8 cellular contexts compared by ENCODE assay signal in the genomic region with DNA sequence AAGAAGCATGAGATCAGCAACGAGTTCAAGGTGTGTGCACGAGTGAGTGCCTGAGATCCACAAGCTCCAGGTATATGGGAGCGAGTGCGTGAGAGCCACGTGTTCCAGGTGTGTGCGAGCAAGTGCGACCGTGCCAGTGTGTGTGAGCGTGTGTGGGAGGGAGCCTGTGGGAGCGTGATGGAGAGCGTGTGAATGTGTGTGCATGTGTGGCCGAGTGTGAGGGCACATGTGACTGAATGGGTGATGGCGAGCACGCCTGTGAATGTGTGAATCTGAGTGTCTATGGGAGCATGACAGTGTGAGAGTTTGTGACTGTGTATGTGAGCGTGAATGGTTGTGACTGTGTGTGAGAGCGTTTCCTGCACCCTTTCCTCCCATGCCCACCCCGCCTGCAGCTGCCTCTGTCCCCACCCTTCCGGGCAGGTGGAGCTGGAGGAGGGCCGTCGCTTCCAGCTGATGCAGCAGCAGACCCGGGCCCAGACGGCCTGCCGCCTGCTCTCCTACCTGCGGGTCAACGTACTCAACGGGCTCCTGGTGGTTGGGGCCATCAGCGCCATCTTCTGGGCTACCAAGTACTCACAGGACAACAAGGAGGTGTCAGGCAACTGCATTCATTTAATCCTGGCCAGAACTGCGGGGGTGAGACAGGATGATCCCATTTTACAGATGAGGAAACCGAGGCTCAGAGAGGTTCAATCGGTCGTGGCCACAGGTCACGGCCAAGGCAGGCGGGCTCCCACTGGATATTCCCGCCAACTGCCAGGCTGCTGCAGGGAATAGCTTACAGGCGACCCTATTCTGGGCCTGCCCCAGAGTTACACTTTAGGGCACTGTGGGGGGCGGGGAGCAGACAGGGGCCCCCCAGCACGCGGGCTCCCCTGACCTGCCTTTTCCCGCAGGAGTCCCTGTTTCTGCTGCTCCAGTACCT. TPM values are rescaled to one million over a fixed set of nuclear protein-coding genes. Genes with fewer than 3 reads are reported as not detected.
A peak's percentile ranks its signal among the peaks of the same experiment; 100 is the strongest.
DNase-seq lines count a peak whose midpoint lies in the region; ATAC-seq lines count a peak whose summit lies in the region.

No MANE protein-coding gene starts in this region.

- peaks cover 80% of the 10 kb centered on the region for H3K4me1 ChIP-seq in CD4-positive, alpha-beta memory T cell (ENCODE audit: insufficient read depth, low read length)

- peak overlapping the region; percentile 87 to 99 (median 88) for H3K4me3 Mint-ChIP-seq in CD4-positive, alpha-beta memory T cell
- peak overlapping the region; percentile 79 for H3K4me3 Mint-ChIP-seq in activated naive CD4-positive, alpha-beta T cell treated with anti-CD3 and anti-CD28 coated beads, Interleukin-2, amount 10 ng/mL, durations not matched to agents 7 days and 5 days

- H3K36me3 Mint-ChIP-seq in CD4-positive, alpha-beta memory T cell, result peaks cover 43 to 61% of the 10 kb centered on the region in 2 donors
- H3K36me3 Mint-ChIP-seq in activated naive CD4-positive, alpha-beta T cell treated with anti-CD3 and anti-CD28 coated beads, Interleukin-2, amount 10 ng/mL, durations not matched to agents 7 days and 5 days, result peaks cover 66% of the 10 kb centered on the region

- no peaks in the 10 kb centered on the region for H3K9me3 ChIP-seq in CD4-positive, alpha-beta memory T cell (ENCODE audit: control insufficient read depth in 1 of 2, low read length in 2 of 2)

- POLR2A ChIA-PET in CD4-positive, alpha-beta memory T cell (lab: Charles Lee; ENCODE audit: partially characterized antibody), result interaction anchor here (1.0 to 26.7 kb wide), 13 partner anchors 8 to 729 kb away, joined by 3 to 1172 read pairs (median 5); a partner anchor contains a TSS

- ATAC-seq in HG03097 (IDR thresholded peaks at IDR 0.05; ENCODE audit: low FRiP score, unreplicated experiment), result no peak

- H3K9me3 Mint-ChIP-seq in CD4-positive, alpha-beta memory T cell, result peaks cover 0 to 12% (median 0%) of the 10 kb centered on the region in 8 donors
- H3K9me3 Mint-ChIP-seq in activated naive CD4-positive, alpha-beta T cell treated with anti-CD3 and anti-CD28 coated beads, Interleukin-2, amount 10 ng/mL, durations not matched to agents 7 days and 5 days, result no peaks in the 10 kb centered on the region

- H3K4me3 ChIP-seq in CD4-positive, alpha-beta memory T cell (ENCODE audit: low read length in 2 of 2), result peak overlapping the region; percentile 93 to 97

- H3K27me3 ChIP-seq in CD4-positive, alpha-beta memory T cell (ENCODE audit: insufficient read depth, low read length), result no peaks in the 10 kb centered on the region

- peak; percentile 87 to 90 (median 89) for DNase-seq in CD4-positive, alpha-beta memory T cell
- DNase-seq in HuH-7 (ENCODE audit: low spot score) (peak; percentile 95), SK-N-DZ (ENCODE audit: low spot score) (peak; percentile 62), iPS-NIHi11 (ENCODE audit: low spot score) (peak; percentile 76), AG08396 (ENCODE audit: low spot score) (no peak)
- DNase-seq in activated naive CD4-positive, alpha-beta T cell treated with anti-CD3 and anti-CD28 coated beads, Interleukin-2, amount 10 ng/mL, durations not matched to agents 7 days and 5 days, result peak; percentile 93
- DNase-seq in stimulated activated CD8-positive, alpha-beta memory T cell treated with anti-CD3 and anti-CD28 coated beads, Interleukin-12 subunit alpha, Interleukin-12 subunit beta, amount 100 ng/mL, for 1 hour (ENCODE audit: low read depth), result peak; percentile 65

- peak overlapping the region; percentile 83 to 98 (median 93) for H3K27ac Mint-ChIP-seq in CD4-positive, alpha-beta memory T cell
- H3K27ac Mint-ChIP-seq in activated naive CD4-positive, alpha-beta T cell treated with anti-CD3 and anti-CD28 coated beads, Interleukin-2, amount 10 ng/mL, durations not matched to agents 7 days and 5 days, result peak overlapping the region; percentile 85

- CTCF ChIA-PET in CD4-positive, alpha-beta memory T cell (lab: Charles Lee; ENCODE audit: partially characterized antibody), result interaction anchor here (0.7 to 8.0 kb wide), 11 partner anchors 11 to 282 kb away, joined by 3 to 121 read pairs (median 6); no protein-coding TSS in a partner anchor
- CTCF ChIA-PET in activated naive CD4-positive, alpha-beta T cell treated with anti-CD3 and anti-CD28 coated beads, Interleukin-2, amount 10 ng/mL, durations not matched to agents 7 days and 5 days (lab: Charles Lee), result interaction anchor here (0.6 to 8.0 kb wide), 5 partner anchors 11 to 205 kb away, joined by 4 to 113 read pairs (median 6); a partner anchor contains a TSS

- H3K36me3 ChIP-seq in CD4-positive, alpha-beta memory T cell (ENCODE audit: insufficient read depth, low read length), result peaks cover 40% of the 10 kb centered on the region

- intact Hi-C loops in CD4-positive, alpha-beta memory T cell (cut with micrococcal nuclease), result loop anchor here (1.0 to 5.0 kb wide), 4 partner anchors 13 to 118 kb away; no protein-coding TSS in a partner anchor

- no peaks in the 10 kb centered on the region for H3K27me3 Mint-ChIP-seq in CD4-positive, alpha-beta memory T cell
- H3K27me3 Mint-ChIP-seq in activated naive CD4-positive, alpha-beta T cell treated with anti-CD3 and anti-CD28 coated beads, Interleukin-2, amount 10 ng/mL, durations not matched to agents 7 days and 5 days, result peaks cover 4% of the 10 kb centered on the region

- peak overlapping the region; percentile 81 for H3K27ac ChIP-seq in CD4-positive, alpha-beta memory T cell (ENCODE audit: low read depth, low read length)

- peaks cover 34 to 87% (median 59%) of the 10 kb centered on the region in 4 donors for H3K4me1 Mint-ChIP-seq in CD4-positive, alpha-beta memory T cell
- peaks cover 68% of the 10 kb centered on the region for H3K4me1 Mint-ChIP-seq in activated naive CD4-positive, alpha-beta T cell treated with anti-CD3 and anti-CD28 coated beads, Interleukin-2, amount 10 ng/mL, durations not matched to agents 7 days and 5 days

RNA-seq across cellular contexts. Expression of a gene that starts 3.7 kb away (rescaled TPM):
- 100 to 1,000 TPM; 424 to 430 TPM for total RNA-seq in CD4-positive, alpha-beta memory T cell
- polyA plus RNA-seq in CD4-positive, alpha-beta memory T cell, result 100 to 1,000 TPM in 1 of 2 donors, 10 to 100 TPM in 1; 77.7 to 172 TPM
- 0.06 TPM in 1 of 2 replicates, not detected in the other for polyA plus RNA-seq in SK-N-DZ (2014; cell fraction: cytosol; rRNA removed)
- polyA plus RNA-seq in SK-N-DZ (2014; cell fraction: nucleus; rRNA removed), result not detected in 2 replicates

RNA-seq across cellular contexts. Expression of a gene that starts 5.7 kb away (rescaled TPM):
- total RNA-seq in CD4-positive, alpha-beta memory T cell, result 100 to 1,000 TPM; 697 to 702 TPM
- 100 to 1,000 TPM; 258 to 300 TPM for polyA plus RNA-seq in CD4-positive, alpha-beta memory T cell
- 0.97 and 1.2 TPM in 2 replicates for polyA plus RNA-seq in SK-N-DZ (2014; cell fraction: cytosol; rRNA removed)
- 4.7 and 9.8 TPM in 2 replicates for polyA plus RNA-seq in SK-N-DZ (2014; cell fraction: nucleus; rRNA removed)

RNA-seq across cellular contexts. Expression of a gene that starts 11.9 kb away (rescaled TPM):
- not detected for total RNA-seq in CD4-positive, alpha-beta memory T cell
- not detected for polyA plus RNA-seq in CD4-positive, alpha-beta memory T cell
- not detected in 2 replicates for polyA plus RNA-seq in SK-N-DZ (2014; cell fraction: cytosol; rRNA removed)
- not detected in 2 replicates for polyA plus RNA-seq in SK-N-DZ (2014; cell fraction: nucleus; rRNA removed)

RNA-seq across cellular contexts. Expression of a gene that starts 34.1 kb away (rescaled TPM):
- 10 to 100 TPM; 60.3 to 61.6 TPM for total RNA-seq in CD4-positive, alpha-beta memory T cell
- 100 to 1,000 TPM; 144 to 234 TPM for polyA plus RNA-seq in CD4-positive, alpha-beta memory T cell
- 6.6 and 7.1 TPM in 2 replicates for polyA plus RNA-seq in SK-N-DZ (2014; cell fraction: cytosol; rRNA removed)
- polyA plus RNA-seq in SK-N-DZ (2014; cell fraction: nucleus; rRNA removed), result 11.0 and 12.7 TPM in 2 replicates

RNA-seq across cellular contexts. Expression of a gene that starts 52.6 kb away (rescaled TPM):
- under 1 TPM in 1 of 2 experiments, not detected in 1; 0.55 TPM for total RNA-seq in CD4-positive, alpha-beta memory T cell
- 1 to 10 TPM in 1 of 2 donors, under 1 TPM in 1; 0.88 to 1.4 TPM for polyA plus RNA-seq in CD4-positive, alpha-beta memory T cell
- 77.3 and 87.6 TPM in 2 replicates for polyA plus RNA-seq in SK-N-DZ (2014; cell fraction: cytosol; rRNA removed)
- polyA plus RNA-seq in SK-N-DZ (2014; cell fraction: nucleus; rRNA removed), result 44.3 and 60.3 TPM in 2 replicates
